8 cellular contexts compared by ENCODE assay signal in genomic region chr15:31324739-31325431, GRCh38. TPM values are rescaled to one million over a fixed set of nuclear protein-coding genes. Genes with fewer than 3 reads are reported as not detected.
DNase-seq lines count a peak whose midpoint lies in the region; ATAC-seq and TF ChIP-seq lines count a peak whose summit lies in the region.

No MANE protein-coding gene starts in this region.

- peak overlapping the region; percentile 96 for H3K27ac ChIP-seq in CD8-positive, alpha-beta T cell (ENCODE audit: low read depth, low read length)

- intact Hi-C loops in CD8-positive, alpha-beta T cell (cut with DNase I, micrococcal nuclease): loop anchor here (1.0 to 5.0 kb wide), 4 partner anchors 59 to 547 kb away; partner anchors contain the start of genes MTMR10 (in 2 of the 2) and OTUD7A (in 1 of the 2)

- peaks cover 52% of the 10 kb centered on the region for H3K4me1 Mint-ChIP-seq in CD8-positive, alpha-beta T cell (ENCODE audit: low read depth)
- peaks cover 32 to 35% of the 10 kb centered on the region in 2 donors for H3K4me1 Mint-ChIP-seq in effector memory CD8-positive, alpha-beta T cell (ENCODE audit: low read depth in 2 of 2)

- H2AFZ ChIP-seq in neuron (ENCODE audit: low read depth, low read length): no peak overlapping the region

- ATAC-seq in CD8-positive, alpha-beta T cell: no peak
- no peak for ATAC-seq in effector memory CD8-positive, alpha-beta T cell (replicated peaks)
- ATAC-seq in GM21737 (IDR thresholded peaks at IDR 0.05; ENCODE audit: unreplicated experiment) (no peak), HG02981 (IDR thresholded peaks at IDR 0.05; ENCODE audit: unreplicated experiment) (no peak)

- TF ChIP-seq POLR2A in NB4 (IDR thresholded peaks at IDR 0.05; ENCODE audit: extremely low read depth, insufficient read length): no peak

- POLR2A ChIA-PET in CD8-positive, alpha-beta T cell (lab: Charles Lee): interaction anchor here (0.6 to 7.7 kb wide), 17 partner anchors 9 to 166 kb away, joined by 3 to 246 read pairs (median 6); no protein-coding TSS in a partner anchor

- peaks cover 2% of the 10 kb centered on the region for H3K9me3 Mint-ChIP-seq in CD8-positive, alpha-beta T cell
- no peaks in the 10 kb centered on the region for H3K9me3 Mint-ChIP-seq in effector memory CD8-positive, alpha-beta T cell

- peaks cover 10% of the 10 kb centered on the region for H3K36me3 Mint-ChIP-seq in CD8-positive, alpha-beta T cell
- peaks cover 43% of the 10 kb centered on the region for H3K36me3 Mint-ChIP-seq in effector memory CD8-positive, alpha-beta T cell (ENCODE audit: insufficient read depth)

- H3K27ac Mint-ChIP-seq in CD8-positive, alpha-beta T cell: peak overlapping the region; percentile 97
- H3K27ac Mint-ChIP-seq in effector memory CD8-positive, alpha-beta T cell: peak overlapping the region; percentile 91 to 94

- H3K36me3 ChIP-seq in CD8-positive, alpha-beta T cell (ENCODE audit: insufficient read depth, low read length): no peaks in the 10 kb centered on the region
- no peaks in the 10 kb centered on the region for H3K36me3 ChIP-seq in neuron (ENCODE audit: insufficient read depth, low read length)

- CTCF ChIA-PET in CD8-positive, alpha-beta T cell (lab: Charles Lee): interaction anchor here (0.7 to 4.6 kb wide), 9 partner anchors 9 to 164 kb away, joined by 3 to 22 read pairs (median 6); no protein-coding TSS in a partner anchor

- H3K27me3 Mint-ChIP-seq in CD8-positive, alpha-beta T cell (ENCODE audit: low read depth): no peaks in the 10 kb centered on the region
- no peaks in the 10 kb centered on the region for H3K27me3 Mint-ChIP-seq in effector memory CD8-positive, alpha-beta T cell

- DNase-seq in CD8-positive, alpha-beta T cell: no peak
- DNase-seq in NB4 (ENCODE audit: low read depth) (peak; percentile 26), amygdala (lab: John Stamatoyannopoulos, UW) (no peak), nucleus accumbens (lab: John Stamatoyannopoulos, UW) (no peak)
- DNase-seq in effector memory CD8-positive, alpha-beta T cell: no peak

- TF ChIP-seq CTCF in CD8-positive, alpha-beta T cell (IDR thresholded peaks at IDR 0.05): no peak
- TF ChIP-seq CTCF in NB4 (IDR thresholded peaks at IDR 0.05; ENCODE audit: low read depth, low read length): no peak

- H3K4me3 Mint-ChIP-seq in CD8-positive, alpha-beta T cell: peak overlapping the region; percentile 85
- peak overlapping the region; percentile 89 to 91 for H3K4me3 Mint-ChIP-seq in effector memory CD8-positive, alpha-beta T cell

- no peaks in the 10 kb centered on the region for H3K27me3 ChIP-seq in CD8-positive, alpha-beta T cell (ENCODE audit: insufficient read depth, low read length)
- no peaks in the 10 kb centered on the region for H3K27me3 ChIP-seq in neuron (ENCODE audit: insufficient read depth, low read length)

- peak overlapping the region; percentile 82 for H3K4me3 ChIP-seq in CD8-positive, alpha-beta T cell (ENCODE audit: low read depth, low read length)
- H3K4me3 ChIP-seq in NB4 (ENCODE audit: low read depth, low read length): peak overlapping the region; percentile 69
- peak overlapping the region; percentile 72 for H3K4me3 ChIP-seq in neuron (ENCODE audit: low read length)

- H3K9me3 ChIP-seq in CD8-positive, alpha-beta T cell (ENCODE audit: low read length): no peaks in the 10 kb centered on the region
- peaks cover 5% of the 10 kb centered on the region for H3K9me3 ChIP-seq in neuron (ENCODE audit: low read length)

- peaks cover 30% of the 10 kb centered on the region for H3K4me1 ChIP-seq in CD8-positive, alpha-beta T cell (ENCODE audit: insufficient read depth, low read length)
- H3K4me1 ChIP-seq in neuron (ENCODE audit: insufficient read depth, low read length): peaks cover 18% of the 10 kb centered on the region

RNA-seq across cellular contexts. Expression of gene KLF13, which starts 1.8 kb away (rescaled TPM):
- total RNA-seq in CD8-positive, alpha-beta T cell: 100 to 1,000 TPM; 359 to 364 TPM
